8 cellular contexts compared by ENCODE assay signal in the genomic region with DNA sequence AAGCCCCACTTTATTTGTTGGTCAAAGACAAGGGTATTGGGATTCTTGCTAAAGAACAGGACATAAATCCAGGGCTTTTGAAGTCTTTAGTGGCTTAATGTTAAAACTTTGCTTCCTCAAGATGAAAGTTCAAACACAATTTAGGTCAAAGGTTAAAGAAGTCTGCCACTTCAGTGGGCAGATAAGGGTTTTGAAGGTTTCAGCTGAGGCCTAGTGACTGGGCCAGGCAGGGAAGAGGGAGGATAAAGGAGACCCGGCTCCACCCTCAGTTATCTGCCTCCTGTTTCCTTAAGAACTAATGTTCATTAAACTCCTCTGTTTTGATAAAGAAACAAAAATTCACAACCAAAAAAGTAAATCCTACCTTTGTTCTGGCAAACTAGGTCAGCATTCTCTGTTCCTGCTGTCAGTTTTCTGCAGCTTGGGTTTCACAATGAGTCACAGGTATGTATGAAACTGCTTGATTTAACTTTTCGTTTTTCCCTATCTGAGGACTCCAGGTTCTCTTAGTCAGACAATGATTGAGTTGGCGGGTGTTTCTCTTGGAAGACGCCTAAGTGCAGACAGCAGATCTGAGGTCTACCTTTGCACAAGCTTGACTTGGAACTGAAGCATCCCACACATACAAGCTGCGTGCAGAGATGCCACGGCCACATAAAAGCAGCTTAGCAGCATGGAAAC.
DNase-seq lines count a peak whose midpoint lies in the region; ATAC-seq, FAIRE-seq and TF ChIP-seq lines count a peak whose summit lies in the region.

No MANE protein-coding gene starts in this region.

- DNase-seq in GM12891 (ENCODE audit: insufficient read length, low spot score) = peak; percentile 27
- DNase-seq in bronchial epithelial cell (ENCODE audit: low read depth) = peak; percentile 67
- peak; percentile 49 for DNase-seq in urothelium cell line (ENCODE audit: low spot score)
- no peak for DNase-seq in foreskin melanocyte
- DNase-seq in ecto neural progenitor cell (ENCODE audit: low spot score) = no peak
- DNase-seq in DMS114 treated with DMSO at 0.1 percent for 48 hours (lab: John Stamatoyannopoulos, UW; ENCODE audit: unreplicated experiment) = no peak

- peak; percentile 91 for ATAC-seq in GM21423 (IDR thresholded peaks at IDR 0.05; ENCODE audit: unreplicated experiment)
- ATAC-seq in HG03558 (IDR thresholded peaks at IDR 0.05; ENCODE audit: extremely low read depth, unreplicated experiment) = peak; percentile 90

- H3K4me3 ChIP-seq in bronchial epithelial cell (ENCODE audit: low read depth, low read length) = no peak overlapping the region

- no peaks in the 10 kb centered on the region for H3K36me3 ChIP-seq in bronchial epithelial cell (ENCODE audit: control insufficient read depth, insufficient read depth, low read length)

- TF ChIP-seq POLR2A in GM12891 (IDR thresholded peaks at IDR 0.05; ENCODE audit: low read depth, low read length) = no peak

- FAIRE-seq in GM12891 (lab: Jason Lieb, UNC) (peak; percentile 69), bronchial epithelial cell (lab: Jason Lieb, UNC) (no peak), urothelium cell line (lab: Jason Lieb, UNC) (no peak)

- no peak for TF ChIP-seq CTCF in bronchial epithelial cell (IDR thresholded peaks at IDR 0.05; ENCODE audit: insufficient read depth, low read length, severe bottlenecking)

- H3K27me3 ChIP-seq in bronchial epithelial cell (ENCODE audit: control insufficient read depth, insufficient read depth, low read length) = no peaks in the 10 kb centered on the region

TF ChIP-seq in GM12891, 5 proteins besides CTCF, POLR2A, EP300 and RAD21:
- TF ChIP-seq TAF1 (IDR thresholded peaks at IDR 0.05; ENCODE audit: low read depth, low read length) (no peak), SPI1 (IDR thresholded peaks at IDR 0.05; ENCODE audit: low read depth, low read length) (peak; percentile 46; the same call in 1 of the 2 replicates)

Comparison
In these comparisons a context has a peak if more than half of its experiments do, and no peak if none do; other contexts are left out.
1. DNase-seq: peak in GM12891 (single experiment), bronchial epithelial cell (single experiment) and urothelium cell line (single experiment); none in foreskin melanocyte (single experiment), ecto neural progenitor cell (single experiment) and DMS114 treated with DMSO at 0.1 percent for 48 hours (single experiment).